In the genomic region with DNA sequence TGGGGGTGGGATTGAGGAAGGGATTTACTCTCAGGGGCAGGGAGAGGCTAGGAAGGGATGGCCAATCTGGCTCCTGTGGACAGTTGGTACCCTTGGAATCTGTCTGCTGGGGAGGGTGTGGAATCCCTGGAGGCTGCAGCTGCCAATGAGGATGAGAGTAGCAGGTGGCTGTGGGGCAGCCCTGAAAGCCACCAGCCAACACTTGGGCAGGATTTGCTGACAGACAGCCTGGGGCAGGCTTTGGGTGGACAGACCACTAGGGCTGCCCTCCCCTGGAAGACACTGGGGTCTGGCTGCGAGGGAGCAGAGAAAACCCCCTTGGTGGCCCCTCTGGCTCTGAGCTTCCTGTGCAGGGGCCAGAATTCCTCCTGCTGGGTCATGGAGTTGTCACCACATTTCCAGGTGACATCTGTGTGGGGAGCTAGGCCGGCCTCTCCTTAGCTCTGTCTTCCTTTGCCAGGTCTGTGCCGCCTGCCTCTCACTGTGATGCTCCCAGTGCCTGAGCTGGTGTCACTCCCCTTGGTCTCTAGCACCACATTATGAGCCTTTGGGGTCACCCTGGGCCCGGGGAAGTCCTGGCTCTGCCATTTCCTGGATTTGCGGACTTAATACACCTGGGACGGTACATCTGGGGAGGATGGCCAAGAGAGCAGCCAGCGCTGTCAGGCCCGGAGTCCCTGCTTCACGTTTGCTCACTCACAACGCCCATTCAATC, we compare ENCODE assay signal across 19 cellular contexts. TPM values are rescaled to one million over a fixed set of nuclear protein-coding genes. Genes with fewer than 3 reads are reported as not detected.
DNase-seq lines count a peak whose midpoint lies in the region; ATAC-seq, FAIRE-seq and TF ChIP-seq lines count a peak whose summit lies in the region.
"Had no signal": no experiment of that assay in that cellular context is flagged by ENCODE, and none has a peak within 500 bp of the region (broad histone marks: within the 10 kb centered on the region; RNA-seq: fewer than 3 reads in every experiment).

No MANE protein-coding gene starts in this region.

- in situ Hi-C loops in HAP-1 (cut with MboI; ENCODE audit: low sequenced_read_pairs) = no loop called here

- H3K36me3 ChIP-seq in RWPE2 (ENCODE audit: low read depth) (no peaks in the 10 kb centered on the region), HAP-1 (replicated peaks) (no peaks in the 10 kb centered on the region)

- H3K27ac ChIP-seq in A549 (peak overlapping the region; percentile 37 to 62; a peak in 3 of 6 replicates), RWPE2 (ENCODE audit: poor library complexity, severe bottlenecking) (peak overlapping the region; percentile 45)
- H3K27ac ChIP-seq: GM23248 had no signal

- 91% methylated on average over 10 of the region's 10 CpGs for WGBS in A549 (ENCODE audit: missing lambda C conversion rate)

- peaks cover 7 to 8% of the 10 kb centered on the region in 2 donors for H3K4me1 Mint-ChIP-seq in effector memory CD8-positive, alpha-beta T cell (ENCODE audit: low read depth in 2 of 2)
- peaks cover 5% of the 10 kb centered on the region for H3K4me1 Mint-ChIP-seq in osteocyte (ENCODE audit: unreplicated experiment)

- H3K4me3 Mint-ChIP-seq in effector memory CD8-positive, alpha-beta T cell = no peak overlapping the region
- no peak overlapping the region for H3K4me3 Mint-ChIP-seq in osteocyte (ENCODE audit: unreplicated experiment)
- H3K4me3 Mint-ChIP-seq: activated naive CD8-positive, alpha-beta T cell treated with anti-CD3 and anti-CD28 coated beads, Interleukin-2, amount 10 ng/mL, durations not matched to agents 7 days and 5 days had no signal

- H3K4me3 ChIP-seq in A549 = no peak overlapping the region
- no peak overlapping the region for H3K4me3 ChIP-seq in RWPE2 (ENCODE audit: severe bottlenecking)
- H3K4me3 ChIP-seq in HAP-1 = no peak overlapping the region
- H3K4me3 ChIP-seq: GM23248, mucosa of descending colon had no signal

- CTCF ChIA-PET in A549 (lab: Yijun Ruan, JAX) = interaction anchor here (0.6 to 6.4 kb wide), 4 partner anchors 25 to 237 kb away, joined by 4 to 63 read pairs (median 10); no protein-coding TSS in a partner anchor

- FAIRE-seq in A549 (lab: Jason Lieb, UNC) = no peak

- no peak overlapping the region; the same call in 2 of the 3 replicates for H3K4me2 ChIP-seq in A549

- no peaks in the 10 kb centered on the region for H3K9me3 ChIP-seq in A549
- no peaks in the 10 kb centered on the region for H3K9me3 ChIP-seq in RWPE2 (ENCODE audit: severe bottlenecking)
- no peaks in the 10 kb centered on the region for H3K9me3 ChIP-seq in HAP-1
- H3K9me3 ChIP-seq: mucosa of descending colon had no signal

- peaks cover 6 to 8% of the 10 kb centered on the region in 2 donors for H3K27me3 Mint-ChIP-seq in effector memory CD8-positive, alpha-beta T cell
- peaks cover 5% of the 10 kb centered on the region for H3K27me3 Mint-ChIP-seq in osteocyte (ENCODE audit: unreplicated experiment)

- no peak for DNase-seq in A549 (ENCODE audit: low read depth in 1 of 2, low spot score in 1 of 2)
- no peak for DNase-seq in RWPE2 (ENCODE audit: low spot score)
- no peak for DNase-seq in effector memory CD8-positive, alpha-beta T cell
- no peak for DNase-seq in HAP-1 (ENCODE audit: low spot score in 2 of 2)
- no peak for DNase-seq in MV-4-11 (lab: John Stamatoyannopoulos, UW)
- DNase-seq in iPS-NIHi7 (ENCODE audit: extremely low spot score) = no peak
- no peak for DNase-seq in osteocyte (ENCODE audit: extremely low spot score, unreplicated experiment)
- DNase-seq: activated naive CD8-positive, alpha-beta T cell treated with anti-CD3 and anti-CD28 coated beads, Interleukin-2, amount 10 ng/mL, durations not matched to agents 7 days and 5 days; dermis blood vessel endothelial cell; DMS79; foreskin fibroblast; GM23248; NCI-H1417; NCI-H446; stimulated activated CD4-positive, alpha-beta T cell treated with anti-CD3 and anti-CD28 coated beads, Interleukin-1b, Interleukin-23, amount 100 ng/mL, for 48 hours; T1000 had no signal

- peak overlapping the region; percentile 91 to 97 for H3K27ac Mint-ChIP-seq in effector memory CD8-positive, alpha-beta T cell
- no peak overlapping the region for H3K27ac Mint-ChIP-seq in osteocyte (ENCODE audit: unreplicated experiment)

- H3K27me3 ChIP-seq in RWPE2 (ENCODE audit: insufficient read depth, poor library complexity, severe bottlenecking) = no peaks in the 10 kb centered on the region
- no peaks in the 10 kb centered on the region for H3K27me3 ChIP-seq in HAP-1 (ENCODE audit: low read depth)

- no peaks in the 10 kb centered on the region for H3K36me3 Mint-ChIP-seq in effector memory CD8-positive, alpha-beta T cell (ENCODE audit: insufficient read depth)
- no peaks in the 10 kb centered on the region for H3K36me3 Mint-ChIP-seq in osteocyte (ENCODE audit: unreplicated experiment)
- H3K36me3 Mint-ChIP-seq: activated naive CD8-positive, alpha-beta T cell treated with anti-CD3 and anti-CD28 coated beads, Interleukin-2, amount 10 ng/mL, durations not matched to agents 7 days and 5 days had no signal

- TF ChIP-seq POLR2A in A549 (IDR thresholded peaks at IDR 0.05; ENCODE audit: low read length) = no peak

- ATAC-seq in A549 (no peak), GM21526 (IDR thresholded peaks at IDR 0.05; ENCODE audit: low FRiP score, unreplicated experiment) (peak; percentile 14), RWPE2 (ENCODE audit: low read depth) (no peak)
- ATAC-seq in effector memory CD8-positive, alpha-beta T cell (replicated peaks) = no peak

- H3K9me3 Mint-ChIP-seq in effector memory CD8-positive, alpha-beta T cell = no peaks in the 10 kb centered on the region
- no peaks in the 10 kb centered on the region for H3K9me3 Mint-ChIP-seq in osteocyte (ENCODE audit: unreplicated experiment)
- H3K9me3 Mint-ChIP-seq: activated naive CD8-positive, alpha-beta T cell treated with anti-CD3 and anti-CD28 coated beads, Interleukin-2, amount 10 ng/mL, durations not matched to agents 7 days and 5 days had no signal

- H3K4me1 ChIP-seq in A549 (peaks cover 33% of the 10 kb centered on the region), RWPE2 (ENCODE audit: insufficient read depth, poor library complexity, severe bottlenecking) (peaks cover 37% of the 10 kb centered on the region), HAP-1 (no peaks in the 10 kb centered on the region)

- no peak for TF ChIP-seq CTCF in A549 (IDR thresholded peaks at IDR 0.05)
- TF ChIP-seq CTCF in RWPE2 (IDR thresholded peaks at IDR 0.05; ENCODE audit: poor library complexity, severe bottlenecking) = no peak
- TF ChIP-seq CTCF in osteocyte (IDR thresholded peaks at IDR 0.05) = no peak

- no peak for TF ChIP-seq RAD21 in A549 (conservative IDR thresholded peaks at IDR 0.05 in 1 of 2, IDR thresholded peaks at IDR 0.05 in 1 of 2)

- POLR2A ChIA-PET in A549 (lab: Yijun Ruan, JAX) = interaction anchor here (1.0 kb wide), 1 partner anchor 14 kb away, joined by 3 read pairs; a partner anchor contains a TSS

- TF ChIP-seq EP300 in A549 (IDR thresholded peaks at IDR 0.05) = no peak

TF ChIP-seq in A549, 52 proteins besides CTCF, POLR2A, EP300 and RAD21:
- TF ChIP-seq SMC3 (IDR thresholded peaks at IDR 0.05) = no peak
- no peak for TF ChIP-seq MAFK (IDR thresholded peaks at IDR 0.05; ENCODE audit: partially characterized antibody)
- no peak for TF ChIP-seq ZC3H11A (IDR thresholded peaks at IDR 0.05)
- TF ChIP-seq ESRRA (IDR thresholded peaks at IDR 0.05; ENCODE audit: borderline replicate concordance, low read length) = no peak
- TF ChIP-seq RCOR1 (IDR thresholded peaks at IDR 0.05; ENCODE audit: low read depth, low read length) = no peak
- TF ChIP-seq CEBPB (IDR thresholded peaks at IDR 0.05) = no peak
- no peak for TF ChIP-seq MAZ (IDR thresholded peaks at IDR 0.05; ENCODE audit: borderline replicate concordance, low read depth, low read length)
- TF ChIP-seq EHF (CRISPR knock-in tag; IDR thresholded peaks at IDR 0.05) = no peak
- TF ChIP-seq ZNF302 (CRISPR knock-in tag; IDR thresholded peaks at IDR 0.05) = no peak
- no peak for TF ChIP-seq HOXA7 (CRISPR knock-in tag; IDR thresholded peaks at IDR 0.05)
- no peak for TF ChIP-seq HOXB5 (CRISPR knock-in tag; IDR thresholded peaks at IDR 0.05)
- no peak for TF ChIP-seq EHMT2 (IDR thresholded peaks at IDR 0.05; ENCODE audit: low read depth)
- TF ChIP-seq TP53 (CRISPR knock-in tag; IDR thresholded peaks at IDR 0.05) = no peak
- TF ChIP-seq JUNB (IDR thresholded peaks at IDR 0.05) = no peak
- TF ChIP-seq RNF2 (IDR thresholded peaks at IDR 0.05; ENCODE audit: borderline replicate concordance, low read depth) = no peak
- no peak for TF ChIP-seq CBX2 (IDR thresholded peaks at IDR 0.05; ENCODE audit: borderline replicate concordance, low read depth)
- TF ChIP-seq NPAS2 (CRISPR knock-in tag; IDR thresholded peaks at IDR 0.05; ENCODE audit: borderline replicate concordance) = no peak
- TF ChIP-seq, protein P1, sequence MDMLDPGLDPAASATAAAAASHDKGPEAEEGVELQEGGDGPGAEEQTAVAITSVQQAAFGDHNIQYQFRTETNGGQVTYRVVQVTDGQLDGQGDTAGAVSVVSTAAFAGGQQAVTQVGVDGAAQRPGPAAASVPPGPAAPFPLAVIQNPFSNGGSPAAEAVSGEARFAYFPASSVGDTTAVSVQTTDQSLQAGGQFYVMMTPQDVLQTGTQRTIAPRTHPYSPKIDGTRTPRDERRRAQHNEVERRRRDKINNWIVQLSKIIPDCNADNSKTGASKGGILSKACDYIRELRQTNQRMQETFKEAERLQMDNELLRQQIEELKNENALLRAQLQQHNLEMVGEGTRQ (IDR thresholded peaks at IDR 0.05) = no peak
- no peak for TF ChIP-seq CHD4 (IDR thresholded peaks at IDR 0.05; ENCODE audit: borderline replicate concordance)
- no peak for TF ChIP-seq FOXS1 (CRISPR knock-in tag; IDR thresholded peaks at IDR 0.05)

RNA-seq across cellular contexts. Expression of a gene that starts 13.4 kb away (rescaled TPM):
- polyA plus RNA-seq in A549 (2011; rRNA removed) (1.00 and 1.5 TPM in 2 replicates), A549 (2017; fragmentation: RNase III; extraction: RNeasy Plus Mini Kit Qiagen cat#74134 plus additional on column Dnase treatment) (2.1 to 2.5 TPM (median 2.2 TPM) in 3 replicates)
- polyA plus RNA-seq in A549 (2012; cell fraction: cytosol; rRNA removed) = 1.3 and 1.5 TPM in 2 replicates
- 5.9 and 6.1 TPM in 2 replicates for polyA plus RNA-seq in A549 (2012; cell fraction: nucleus; rRNA removed)
- 3.5 and 4.8 TPM in 2 replicates for polyA minus RNA-seq in A549 (2011; rRNA and poly(A)+ RNA removed)
- 2.6 and 3.2 TPM in 2 replicates for total RNA-seq in osteocyte
- total RNA-seq: pulmonary artery endothelial cell had no signal
